In the genomic region with DNA sequence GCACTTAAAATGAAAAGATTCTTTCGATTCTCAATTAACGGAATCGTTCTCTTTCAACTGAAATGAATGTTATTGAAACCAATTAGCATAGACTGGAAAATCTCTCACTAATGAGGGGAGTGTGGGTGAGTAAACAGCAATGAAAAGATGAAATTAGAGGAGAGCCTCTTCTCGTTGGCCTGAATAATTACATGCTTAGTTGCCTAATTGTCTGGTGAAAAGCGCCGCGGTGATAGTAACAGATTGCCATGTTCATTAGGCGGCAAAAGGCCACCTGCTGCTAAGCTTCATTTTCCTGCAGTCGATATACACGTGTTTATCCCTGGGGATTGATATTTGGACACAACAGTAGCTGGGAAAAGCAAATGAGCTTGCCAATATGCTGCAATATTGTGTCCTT, we compare ENCODE assay signal across 15 cellular contexts.
A peak's percentile ranks its signal among the peaks of the same experiment; 100 is the strongest.
DNase-seq lines count a peak whose midpoint lies in the region; ATAC-seq lines count a peak whose summit lies in the region.
"Had no signal": no experiment of that assay in that cellular context is flagged by ENCODE, and none has a peak within 500 bp of the region (broad histone marks: within the 10 kb centered on the region; RNA-seq: fewer than 3 reads in every experiment).

No MANE protein-coding gene starts in this region.

- H2BK5ac ChIP-seq in mesenchymal stem cell (ENCODE audit: low read depth, low read length, poor library complexity, severe bottlenecking), result no peak overlapping the region

- no peaks in the 10 kb centered on the region for H3K9me2 ChIP-seq in GM23248 (ENCODE audit: insufficient read depth)

- no peak overlapping the region for H2BK15ac ChIP-seq in mesenchymal stem cell (ENCODE audit: low read depth, poor library complexity, severe bottlenecking)

- no peaks in the 10 kb centered on the region for H3K79me2 ChIP-seq in GM23248 (ENCODE audit: insufficient read depth)

- no peak overlapping the region for H4K8ac ChIP-seq in mesenchymal stem cell (ENCODE audit: low read length)

- H2AFZ ChIP-seq in GM23248 (0 out of 2 replicates have a peak overlapping the region, but pooled peaks have one; percentile 47), mesenchymal stem cell (ENCODE audit: low read depth, low read length) (no peak overlapping the region)

- H3K9ac ChIP-seq in GM23248 (no peak overlapping the region), mesenchymal stem cell (ENCODE audit: low read length) (peak overlapping the region; percentile 39)

- H2BK120ac ChIP-seq in mesenchymal stem cell (ENCODE audit: low read depth, low read length), result no peak overlapping the region

- ATAC-seq in HG03025 (IDR thresholded peaks at IDR 0.05; ENCODE audit: low FRiP score, unreplicated experiment) (no peak), HG02678 (IDR thresholded peaks at IDR 0.05; ENCODE audit: unreplicated experiment) (no peak)
- ATAC-seq: activated T-cell treated with anti-CD3 and anti-CD28 coated beads, Interleukin-2, amount 50 U/mL, for 4 hours had no signal

- H3K18ac ChIP-seq in mesenchymal stem cell (ENCODE audit: low read depth in 1 of 2, low read length in 2 of 2), result no peak overlapping the region

- H3K4me3 ChIP-seq in GM23248 (no peak overlapping the region), mesenchymal stem cell (ENCODE audit: insufficient read depth in 1 of 2, low read depth in 1 of 2, low read length in 2 of 2) (no peak overlapping the region)
- H3K4me3 ChIP-seq: pancreas had no signal

- H3K27ac ChIP-seq in GM23248 (no peak overlapping the region), mesenchymal stem cell (ENCODE audit: low read length, poor library complexity, severe bottlenecking) (no peak overlapping the region)
- H3K27ac ChIP-seq: epithelial cell of prostate, pancreas, VCaP had no signal

- H3K27me3 ChIP-seq in GM23248 (replicated peaks; ENCODE audit: insufficient read depth) (no peaks in the 10 kb centered on the region), mesenchymal stem cell (ENCODE audit: control insufficient read depth in 1 of 2, insufficient read depth in 1 of 2, low read length in 2 of 2) (no peaks in the 10 kb centered on the region)
- H3K27me3 ChIP-seq: pancreas had no signal

- H3K9me3 ChIP-seq in GM23248 (ENCODE audit: low read depth) (no peaks in the 10 kb centered on the region), mesenchymal stem cell (ENCODE audit: control insufficient read depth, low read length) (no peaks in the 10 kb centered on the region)
- H3K9me3 ChIP-seq: pancreas had no signal

- H2AK5ac ChIP-seq in mesenchymal stem cell (ENCODE audit: low read length, severe bottlenecking), result no peak overlapping the region

- no peak overlapping the region for H3K4me2 ChIP-seq in GM23248 (ENCODE audit: unreplicated experiment)
- no peak overlapping the region for H3K4me2 ChIP-seq in mesenchymal stem cell (ENCODE audit: low read length, poor library complexity, severe bottlenecking)

- WGBS in GM23248 (ENCODE audit: low coverage in 1 of 2, low lambda C conversion rate in 2 of 2, missing lambda C conversion rate in 2 of 2), 2 experiments, result 82 to 85% methylated on average over 10 of the region's 10 CpGs
- 85% methylated on average over 10 of the region's 10 CpGs for WGBS in mesenchymal stem cell

- H3K4ac ChIP-seq in mesenchymal stem cell (ENCODE audit: low read depth in 1 of 2, low read length in 2 of 2), result no peak overlapping the region

- in situ Hi-C loops in GM23248 (cut with MboI), result no loop called here

- H3F3A ChIP-seq in GM23248 (ENCODE audit: insufficient read depth), result no peaks in the 10 kb centered on the region

- no peak overlapping the region for H4K91ac ChIP-seq in mesenchymal stem cell (ENCODE audit: low read length)

- H3K79me1 ChIP-seq in mesenchymal stem cell (replicated peaks; ENCODE audit: low read length, poor library complexity, severe bottlenecking), result no peaks in the 10 kb centered on the region

- no peak overlapping the region for H3K14ac ChIP-seq in mesenchymal stem cell (ENCODE audit: low read length in 2 of 2)

- H2BK12ac ChIP-seq in mesenchymal stem cell (ENCODE audit: low read length in 2 of 2), result no peak overlapping the region

- H4K20me1 ChIP-seq in GM23248 (ENCODE audit: insufficient read depth), result no peaks in the 10 kb centered on the region

- DNase-seq in GM23248 (no peak), NCI-H2029 treated with DMSO at 0.1 percent for 48 hours (lab: John Stamatoyannopoulos, UW) (peak; percentile 80), NCI-H526 treated with DMSO at 0.1 percent for 48 hours (lab: John Stamatoyannopoulos, UW) (peak; percentile 20), mesenchymal stem cell (no peak), RKO (ENCODE audit: low spot score) (no peak)
- DNase-seq: activated CD4-positive, alpha-beta T cell treated with anti-CD3 and anti-CD28 coated beads, Interleukin-2, amount 50 U/mL, for 48 hours; activated T-cell treated with anti-CD3 and anti-CD28 coated beads, Interleukin-2, amount 50 U/mL, for 4 hours; cortex of kidney; pancreas; stimulated activated CD4-positive, alpha-beta T cell treated with anti-CD3 and anti-CD28 coated beads, Interleukin-4, amount 100 ng/mL, for 1 hour; substantia nigra had no signal

- H3K36me3 ChIP-seq in GM23248 (ENCODE audit: low read depth) (no peaks in the 10 kb centered on the region), mesenchymal stem cell (ENCODE audit: control insufficient read depth in 1 of 2, insufficient read depth in 2 of 2, low read depth in 1 of 2, low read length in 2 of 2) (no peaks in the 10 kb centered on the region)
- H3K36me3 ChIP-seq: pancreas had no signal

- H3K23ac ChIP-seq in mesenchymal stem cell (ENCODE audit: low read length in 2 of 2), result no peak overlapping the region

- H3K4me1 ChIP-seq in GM23248 (ENCODE audit: insufficient read depth), result no peaks in the 10 kb centered on the region
- no peaks in the 10 kb centered on the region for H3K4me1 ChIP-seq in mesenchymal stem cell (ENCODE audit: control insufficient read depth, insufficient read depth, low read depth, low read length)
- H3K4me1 ChIP-seq: pancreas had no signal

Comparison
In these comparisons a context has a peak if more than half of its experiments do, and no peak if none do; other contexts are left out.
1. DNase-seq: peak in NCI-H2029 treated with DMSO at 0.1 percent for 48 hours (single experiment) and NCI-H526 treated with DMSO at 0.1 percent for 48 hours (single experiment); none in GM23248 (single experiment), mesenchymal stem cell (single experiment) and RKO (single experiment).